Comparison of ENCODE assay signal across 14 cellular contexts in the genomic region with DNA sequence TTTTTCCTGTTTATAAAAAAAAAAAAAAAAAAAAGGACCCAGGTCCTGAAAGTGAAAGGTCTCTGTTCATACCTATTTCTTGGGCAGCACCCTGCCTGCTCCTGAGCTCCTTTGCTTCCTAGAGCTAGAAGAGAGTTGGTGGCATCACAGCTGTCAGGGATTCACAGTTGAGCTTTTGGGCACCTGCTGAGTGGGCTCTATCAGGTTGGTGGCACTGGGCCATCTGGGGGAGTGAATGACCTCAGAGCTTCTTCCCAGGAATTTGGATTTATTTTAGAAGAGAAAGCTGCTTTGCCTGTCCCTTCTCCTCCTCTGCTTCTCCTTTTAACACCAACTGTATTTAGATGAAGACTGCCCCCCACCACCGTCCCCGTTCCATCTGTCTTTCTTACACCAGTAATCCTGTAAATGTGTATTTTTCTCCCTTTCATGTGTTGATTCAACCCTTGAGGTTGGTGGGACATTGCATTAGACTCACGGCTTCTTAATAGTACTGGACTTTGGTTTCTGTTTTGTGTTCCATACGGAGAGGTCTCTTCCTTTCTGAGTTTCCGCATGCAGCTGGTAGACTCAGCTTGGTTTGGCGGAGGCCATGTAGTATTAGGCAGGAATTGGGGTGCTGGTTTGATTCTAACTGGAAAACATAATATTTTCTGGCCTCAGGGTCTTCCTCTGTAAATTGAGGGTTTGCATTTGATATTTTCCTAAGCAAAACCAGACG. TPM values are rescaled to one million over a fixed set of nuclear protein-coding genes. Genes with fewer than 3 reads are reported as not detected.
A peak's percentile ranks its signal among the peaks of the same experiment; 100 is the strongest.
DNase-seq lines count a peak whose midpoint lies in the region; ATAC-seq and TF ChIP-seq lines count a peak whose summit lies in the region.
"Had no signal": no experiment of that assay in that cellular context is flagged by ENCODE, and none has a peak within 500 bp of the region (broad histone marks: within the 10 kb centered on the region; RNA-seq: fewer than 3 reads in every experiment).

No MANE protein-coding gene starts in this region.

- no peak overlapping the region for H3K27ac Mint-ChIP-seq in activated T-cell treated with anti-CD3 and anti-CD28 coated beads, Interleukin-2, amount 50 U/mL, for 72 hours
- H3K27ac Mint-ChIP-seq in stimulated activated naive B cell treated with anti-CD40 and anti-IgM and Interleukin-4, amounts not matched to agents 10 μg/mL and 1 μg/mL and 100 μg/mL, for 72 hours, result no peak overlapping the region

- no peaks in the 10 kb centered on the region for H3K36me3 Mint-ChIP-seq in activated T-cell treated with anti-CD3 and anti-CD28 coated beads, Interleukin-2, amount 50 U/mL, for 72 hours (ENCODE audit: insufficient read depth in 2 of 2)
- H3K36me3 Mint-ChIP-seq in stimulated activated naive B cell treated with anti-CD40 and anti-IgM and Interleukin-4, amounts not matched to agents 10 μg/mL and 1 μg/mL and 100 μg/mL, for 72 hours, result peaks cover 0 to 14% of the 10 kb centered on the region in 2 donors

- peak overlapping the region; percentile 11 to 46 for H3K4me3 Mint-ChIP-seq in activated T-cell treated with anti-CD3 and anti-CD28 coated beads, Interleukin-2, amount 50 U/mL, for 72 hours
- peak overlapping the region; percentile 12 to 20 for H3K4me3 Mint-ChIP-seq in stimulated activated naive B cell treated with anti-CD40 and anti-IgM and Interleukin-4, amounts not matched to agents 10 μg/mL and 1 μg/mL and 100 μg/mL, for 72 hours
- H3K4me3 Mint-ChIP-seq: nephron progenitor cell had no signal

- no peak for TF ChIP-seq CTCF in choroid plexus epithelial cell (conservative IDR thresholded peaks at IDR 0.05; ENCODE audit: low read depth, low read length)

- H3K27me3 Mint-ChIP-seq in activated T-cell treated with anti-CD3 and anti-CD28 coated beads, Interleukin-2, amount 50 U/mL, for 72 hours (ENCODE audit: low read depth), result no peaks in the 10 kb centered on the region
- no peaks in the 10 kb centered on the region for H3K27me3 Mint-ChIP-seq in stimulated activated naive B cell treated with anti-CD40 and anti-IgM and Interleukin-4, amounts not matched to agents 10 μg/mL and 1 μg/mL and 100 μg/mL, for 72 hours

- peaks cover 79% of the 10 kb centered on the region for H3K4me1 Mint-ChIP-seq in activated T-cell treated with anti-CD3 and anti-CD28 coated beads, Interleukin-2, amount 50 U/mL, for 72 hours (ENCODE audit: low read depth)
- H3K4me1 Mint-ChIP-seq in stimulated activated naive B cell treated with anti-CD40 and anti-IgM and Interleukin-4, amounts not matched to agents 10 μg/mL and 1 μg/mL and 100 μg/mL, for 72 hours, result peaks cover 72 to 99% of the 10 kb centered on the region in 2 donors

- H3K4me3 ChIP-seq in choroid plexus epithelial cell (ENCODE audit: low read depth, low read length), result no peak overlapping the region
- H3K4me3 ChIP-seq: adrenal gland, SJSA1, skin epidermis had no signal

- H3K9me3 Mint-ChIP-seq in activated T-cell treated with anti-CD3 and anti-CD28 coated beads, Interleukin-2, amount 50 U/mL, for 72 hours, result no peaks in the 10 kb centered on the region
- no peaks in the 10 kb centered on the region for H3K9me3 Mint-ChIP-seq in stimulated activated naive B cell treated with anti-CD40 and anti-IgM and Interleukin-4, amounts not matched to agents 10 μg/mL and 1 μg/mL and 100 μg/mL, for 72 hours
- H3K9me3 Mint-ChIP-seq: nephron progenitor cell had no signal

- no peak for DNase-seq in activated T-cell treated with anti-CD3 and anti-CD28 coated beads, Interleukin-2, amount 50 U/mL, for 72 hours
- DNase-seq in activated T-cell treated with anti-CD3 and anti-CD28 coated beads, Interleukin-2, amount 50 U/mL, for 1 hour, result no peak
- DNase-seq in NCI-H2171 treated with DMSO at 0.1 percent for 48 hours (lab: John Stamatoyannopoulos, UW) (peak; percentile 38), choroid plexus epithelial cell (ENCODE audit: low read depth) (peak; percentile 50), cerebellum (ENCODE audit: low spot score) (no peak), NCI-H2227 treated with DMSO at 0.1 percent for 48 hours (lab: John Stamatoyannopoulos, UW) (no peak), left lobe of liver (ENCODE audit: low spot score) (no peak)
- DNase-seq in stimulated activated naive B cell treated with anti-CD40 and anti-IgM and Interleukin-4, amounts not matched to agents 10 μg/mL and 1 μg/mL and 100 μg/mL, for 72 hours, result no peak
- DNase-seq: foreskin keratinocyte, NCI-H510A had no signal

- ATAC-seq in activated T-cell treated with anti-CD3 and anti-CD28 coated beads, Interleukin-2, amount 50 U/mL, for 72 hours (replicated peaks in 1 of 2), result no peak
- ATAC-seq in stimulated activated naive B cell treated with anti-CD40 and anti-IgM and Interleukin-4, amounts not matched to agents 10 μg/mL and 1 μg/mL and 100 μg/mL, for 72 hours (replicated peaks), result no peak
- ATAC-seq in left lobe of liver, result no peak

RNA-seq across cellular contexts. Expression of gene MGAT5, which starts 7.6 kb away (rescaled TPM):
- 10 to 100 TPM; 10.9 to 16.2 TPM for total RNA-seq in activated T-cell treated with anti-CD3 and anti-CD28 coated beads, Interleukin-2, amount 50 U/mL, for 72 hours
- total RNA-seq in cerebellum (62.4 TPM), left lobe of liver (7.5 TPM)

Comparison
In these comparisons a context has a peak if more than half of its experiments do, and no peak if none do; other contexts are left out.
1. DNase-seq: peak in NCI-H2171 treated with DMSO at 0.1 percent for 48 hours (single experiment) and choroid plexus epithelial cell (single experiment); none in activated T-cell treated with anti-CD3 and anti-CD28 coated beads, Interleukin-2, amount 50 U/mL, for 72 hours (0 of 2), activated T-cell treated with anti-CD3 and anti-CD28 coated beads, Interleukin-2, amount 50 U/mL, for 1 hour (single experiment), stimulated activated naive B cell treated with anti-CD40 and anti-IgM and Interleukin-4, amounts not matched to agents 10 μg/mL and 1 μg/mL and 100 μg/mL, for 72 hours (single experiment), cerebellum (single experiment), NCI-H2227 treated with DMSO at 0.1 percent for 48 hours (single experiment) and left lobe of liver (single experiment).